In genomic region chr5:37850128-37850865, GRCh38 we compare ENCODE assay signal across 27 cellular contexts. TPM values are rescaled to one million over a fixed set of nuclear protein-coding genes. Genes with fewer than 3 reads are reported as not detected.
A peak's percentile ranks its signal among the peaks of the same experiment; 100 is the strongest.
DNase-seq lines count a peak whose midpoint lies in the region; ATAC-seq, FAIRE-seq and TF ChIP-seq lines count a peak whose summit lies in the region.
"Had no signal": no experiment of that assay in that cellular context is flagged by ENCODE, and none has a peak within 500 bp of the region (broad histone marks: within the 10 kb centered on the region; RNA-seq: fewer than 3 reads in every experiment).

No MANE protein-coding gene starts in this region.

- H2AFZ ChIP-seq in MM.1S (ENCODE audit: low read length), result no peak overlapping the region

- ATAC-seq in GM21360 (IDR thresholded peaks at IDR 0.05; ENCODE audit: unreplicated experiment), result no peak
- ATAC-seq: activated naive CD4-positive, alpha-beta T cell treated with anti-CD3 and anti-CD28 coated beads, Interleukin-2, amount 50 U/mL, for 72 hours; gastrocnemius medialis; GM23338; lower lobe of right lung; stimulated activated effector memory CD8-positive, alpha-beta T cell treated with anti-CD3 and anti-CD28 coated beads, Interleukin-12 subunit alpha, Interleukin-12 subunit beta, amount 100 ng/mL, for 72 hours; T-cell had no signal

- H3K27me3 ChIP-seq in adipocyte (replicated peaks; ENCODE audit: control insufficient read depth, insufficient read depth, low read length) (peaks cover 32% of the 10 kb centered on the region), MM.1S (replicated peaks; ENCODE audit: insufficient read depth, low read length) (no peaks in the 10 kb centered on the region), left ventricle myocardium inferior (ENCODE audit: low read depth) (peaks cover 11% of the 10 kb centered on the region)
- H3K27me3 ChIP-seq: BE2C, colonic mucosa, gastrocnemius medialis had no signal

- TF ChIP-seq CTCF in HEK293 (tag by site-specific recombination; IDR thresholded peaks at IDR 0.05), result no peak
- TF ChIP-seq CTCF in MM.1S (IDR thresholded peaks at IDR 0.05; ENCODE audit: low read length), result no peak
- no peak for TF ChIP-seq CTCF in left ventricle myocardium inferior (IDR thresholded peaks at IDR 0.05; ENCODE audit: borderline replicate concordance)

- no peaks in the 10 kb centered on the region for H3K79me2 ChIP-seq in MM.1S (ENCODE audit: low read length)

- H3K4me1 ChIP-seq in HEK293 (ENCODE audit: control insufficient read depth, insufficient read depth, low read length) (peaks cover 24% of the 10 kb centered on the region), adipocyte (ENCODE audit: control insufficient read depth, insufficient read depth, low read length) (peaks cover 30% of the 10 kb centered on the region), MM.1S (ENCODE audit: low read length) (no peaks in the 10 kb centered on the region), left ventricle myocardium inferior (no peaks in the 10 kb centered on the region)
- H3K4me1 ChIP-seq: BE2C, colonic mucosa, gastrocnemius medialis, lower lobe of right lung had no signal

- H4K20me1 ChIP-seq in MM.1S (ENCODE audit: insufficient read depth, low read length), result no peaks in the 10 kb centered on the region

- POLR2A ChIA-PET in HEK293 (lab: Yijun Ruan, JAX), result no interaction called here

- H3K27ac ChIP-seq in HEK293 (ENCODE audit: extremely low read depth, low read depth, low read length) (no peak overlapping the region), MM.1S (ENCODE audit: low read length) (no peak overlapping the region), left ventricle myocardium inferior (replicated peaks) (no peak overlapping the region)
- H3K27ac ChIP-seq: colonic mucosa, gastrocnemius medialis, lower lobe of right lung had no signal

- FAIRE-seq in frontal cortex (lab: Jason Lieb, UNC), result no peak

- H3F3A ChIP-seq in MM.1S (ENCODE audit: insufficient read depth, low read length), result no peaks in the 10 kb centered on the region

- DNase-seq in AG20443 (ENCODE audit: low spot score) (peak; percentile 32), adipocyte (ENCODE audit: low read depth) (peak; percentile 25), fibroblast of peridontal ligament (ENCODE audit: extremely low read depth) (peak; percentile 95), MM.1S (no peak), left ventricle myocardium inferior (no peak), frontal cortex (ENCODE audit: low spot score in 2 of 2) (no peak)
- DNase-seq: activated CD4-positive, alpha-beta T cell treated with anti-CD3 and anti-CD28 coated beads, Interleukin-2, amount 10 ng/mL, durations not matched to agents 24 days and 14 days; anterior cingulate cortex; BE2C; colonic mucosa; effector CD8-positive, alpha-beta T cell; gastrocnemius medialis; HFFc6; lower lobe of right lung; NCI-H1417; NCI-H2029 treated with DMSO at 0.1 percent for 48 hours; NCI-H774; substantia nigra; T-cell; trophoblast cell had no signal

- H3K9me3 ChIP-seq in HEK293 (ENCODE audit: control insufficient read depth, insufficient read depth, low read depth, low read length) (no peaks in the 10 kb centered on the region), adipocyte (ENCODE audit: control insufficient read depth, low read length) (peaks cover 10% of the 10 kb centered on the region), MM.1S (replicated peaks; ENCODE audit: insufficient read depth, low read length) (no peaks in the 10 kb centered on the region), left ventricle myocardium inferior (replicated peaks) (peaks cover 8% of the 10 kb centered on the region)
- H3K9me3 ChIP-seq: BE2C, colonic mucosa, gastrocnemius medialis had no signal

- no peak overlapping the region for H3K4me2 ChIP-seq in MM.1S (ENCODE audit: low read depth, low read length)
- H3K4me2 ChIP-seq: GM23338 had no signal

- H3K36me3 ChIP-seq in HEK293 (ENCODE audit: control insufficient read depth in 2 of 2, insufficient read depth in 1 of 2, low read length in 2 of 2) (no peaks in the 10 kb centered on the region), adipocyte (ENCODE audit: control insufficient read depth, insufficient read depth, low read length, severe bottlenecking) (no peaks in the 10 kb centered on the region), MM.1S (replicated peaks; ENCODE audit: insufficient read depth, low read length) (no peaks in the 10 kb centered on the region), left ventricle myocardium inferior (no peaks in the 10 kb centered on the region)
- H3K36me3 ChIP-seq: BE2C, colonic mucosa, gastrocnemius medialis, lower lobe of right lung had no signal

- intact Hi-C loops in left ventricle myocardium inferior (cut with micrococcal nuclease), result no loop called here

- H3K9ac ChIP-seq in adipocyte (ENCODE audit: low read length) (no peak overlapping the region), MM.1S (ENCODE audit: low read length) (no peak overlapping the region)

- H3K9me2 ChIP-seq in MM.1S (replicated peaks; ENCODE audit: insufficient read depth, low read length), result no peaks in the 10 kb centered on the region

- H3K4me3 ChIP-seq in HEK293 (ENCODE audit: low read depth, low read length) (no peak overlapping the region), adipocyte (ENCODE audit: low read length) (no peak overlapping the region), MM.1S (ENCODE audit: low read length) (no peak overlapping the region), left ventricle myocardium inferior (no peak overlapping the region)
- H3K4me3 ChIP-seq: colonic mucosa, gastrocnemius medialis, GM23338, lower lobe of right lung had no signal

- CTCF ChIA-PET in HEK293 (lab: Yijun Ruan, JAX), result interaction anchor here (0.6 to 1.5 kb wide), 2 partner anchors 11 kb away, joined by 3 to 6 read pairs; partner anchors contain the start of gene GDNF

TF ChIP-seq in HEK293, 187 proteins besides CTCF, POLR2A, EP300 and RAD21 (continues in another document):
- TF ChIP-seq SP7 (tag by site-specific recombination; IDR thresholded peaks at IDR 0.05) (peak; percentile 65; the same call in 1 of the 2 replicates), BCL11B (tag by site-specific recombination; IDR thresholded peaks at IDR 0.05; ENCODE audit: low read depth) (no peak), ZNF768 (tag by site-specific recombination; IDR thresholded peaks at IDR 0.05) (no peak), ZNF580 (tag by site-specific recombination; IDR thresholded peaks at IDR 0.05) (0 out of 2 replicates have a peak, but pooled peaks have one; percentile 45), ZNF350 (tag by site-specific recombination; IDR thresholded peaks at IDR 0.05) (no peak), ZNF623 (tag by site-specific recombination; IDR thresholded peaks at IDR 0.05) (no peak), ZBTB44 (tag by site-specific recombination; IDR thresholded peaks at IDR 0.05) (0 out of 2 replicates have a peak, but pooled peaks have one; percentile 6), ZNF341 (tag by site-specific recombination; IDR thresholded peaks at IDR 0.05; ENCODE audit: low read depth) (no peak), ZNF248 (tag by site-specific recombination; IDR thresholded peaks at IDR 0.05) (no peak), ZNF645 (tag by site-specific recombination; IDR thresholded peaks at IDR 0.05) (no peak)
- TF ChIP-seq, protein P1, sequence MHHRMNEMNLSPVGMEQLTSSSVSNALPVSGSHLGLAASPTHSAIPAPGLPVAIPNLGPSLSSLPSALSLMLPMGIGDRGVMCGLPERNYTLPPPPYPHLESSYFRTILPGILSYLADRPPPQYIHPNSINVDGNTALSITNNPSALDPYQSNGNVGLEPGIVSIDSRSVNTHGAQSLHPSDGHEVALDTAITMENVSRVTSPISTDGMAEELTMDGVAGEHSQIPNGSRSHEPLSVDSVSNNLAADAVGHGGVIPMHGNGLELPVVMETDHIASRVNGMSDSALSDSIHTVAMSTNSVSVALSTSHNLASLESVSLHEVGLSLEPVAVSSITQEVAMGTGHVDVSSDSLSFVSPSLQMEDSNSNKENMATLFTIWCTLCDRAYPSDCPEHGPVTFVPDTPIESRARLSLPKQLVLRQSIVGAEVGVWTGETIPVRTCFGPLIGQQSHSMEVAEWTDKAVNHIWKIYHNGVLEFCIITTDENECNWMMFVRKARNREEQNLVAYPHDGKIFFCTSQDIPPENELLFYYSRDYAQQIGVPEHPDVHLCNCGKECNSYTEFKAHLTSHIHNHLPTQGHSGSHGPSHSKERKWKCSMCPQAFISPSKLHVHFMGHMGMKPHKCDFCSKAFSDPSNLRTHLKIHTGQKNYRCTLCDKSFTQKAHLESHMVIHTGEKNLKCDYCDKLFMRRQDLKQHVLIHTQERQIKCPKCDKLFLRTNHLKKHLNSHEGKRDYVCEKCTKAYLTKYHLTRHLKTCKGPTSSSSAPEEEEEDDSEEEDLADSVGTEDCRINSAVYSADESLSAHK (tag by site-specific recombination; IDR thresholded peaks at IDR 0.05), result peak; percentile 35; the same call in 1 of the 2 replicates

RNA-seq across cellular contexts. Expression of gene GDNF, which starts 10.5 kb away (rescaled TPM):
- total RNA-seq in left ventricle myocardium inferior (0.27 TPM), frontal cortex (not detected)
- total RNA-seq: activated CD8-positive, alpha-beta memory T cell treated with anti-CD3 and anti-CD28 coated beads for 36 hours; activated naive CD4-positive, alpha-beta T cell treated with anti-CD3 and anti-CD28 coated beads, Interleukin-2, amount 50 U/mL, for 72 hours; lower lobe of right lung; pulmonary artery endothelial cell; T-cell had no signal

Comparison
In these comparisons a context has a peak if more than half of its experiments do, and no peak if none do; other contexts are left out.
1. DNase-seq: peak in AG20443 (single experiment), adipocyte (single experiment) and fibroblast of peridontal ligament (single experiment); none in MM.1S (single experiment), left ventricle myocardium inferior (single experiment) and frontal cortex (0 of 2).